ENCODE assay signal across 14 cellular contexts in the genomic region with DNA sequence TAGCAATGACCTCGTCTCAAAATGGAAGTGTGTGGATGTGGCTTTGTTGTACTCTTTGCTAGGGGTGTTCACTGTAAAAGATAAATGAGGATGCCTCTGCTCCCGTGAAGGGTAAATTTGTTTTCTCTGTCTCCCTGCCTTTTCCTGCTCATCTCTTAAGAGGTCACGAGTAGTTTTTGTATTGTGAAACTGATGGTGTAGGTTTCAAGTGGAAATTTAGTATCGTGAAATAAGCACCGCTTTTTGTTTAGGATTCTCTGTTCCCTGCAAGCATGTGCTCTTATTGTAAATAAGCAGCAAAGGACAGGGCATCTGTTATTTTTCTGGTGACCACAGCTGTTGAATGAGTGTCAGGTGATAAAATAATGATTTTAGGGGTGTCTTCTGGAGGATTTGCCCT.
DNase-seq lines count a peak whose midpoint lies in the region; FAIRE-seq and TF ChIP-seq lines count a peak whose summit lies in the region.
"Had no signal": no experiment of that assay in that cellular context is flagged by ENCODE, and none has a peak within 500 bp of the region (broad histone marks: within the 10 kb centered on the region; RNA-seq: fewer than 3 reads in every experiment).

No MANE protein-coding gene starts in this region.

- WGBS in thyroid gland, 2 donors: 67 to 73% methylated on average over 5 of the region's 5 CpGs

- no peak overlapping the region for H3K9ac ChIP-seq in fibroblast of lung (ENCODE audit: insufficient read depth, low read length)

- H3K79me2 ChIP-seq in fibroblast of lung (ENCODE audit: control insufficient read depth, insufficient read depth, low read length): no peaks in the 10 kb centered on the region

- no peaks in the 10 kb centered on the region for H3K9me3 ChIP-seq in fibroblast of lung (ENCODE audit: control insufficient read depth, insufficient read depth, low read depth, low read length)
- H3K9me3 ChIP-seq in thyroid gland: no peaks in the 10 kb centered on the region
- H3K9me3 ChIP-seq: heart left ventricle had no signal

- peak overlapping the region; percentile 68 for H3K4me2 ChIP-seq in fibroblast of lung (ENCODE audit: extremely low read depth, insufficient read depth, low read length)

- H2AFZ ChIP-seq in fibroblast of lung (ENCODE audit: low read length): peak overlapping the region; percentile 51

- intact Hi-C loops in thyroid gland (cut with DNase I): no loop called here

- H3K36me3 ChIP-seq in fibroblast of lung (ENCODE audit: control insufficient read depth, insufficient read depth, low read length) (no peaks in the 10 kb centered on the region), thyroid gland (no peaks in the 10 kb centered on the region)
- H3K36me3 ChIP-seq: heart left ventricle had no signal

- H3K27ac ChIP-seq in fibroblast of lung (ENCODE audit: insufficient read depth, low read length) (peak overlapping the region; percentile 32), thyroid gland (peak overlapping the region in 2 of 3 donors; percentile 39 to 47)

- H3K4me3 ChIP-seq in fibroblast of lung (replicated peaks in 1 of 4; ENCODE audit: control extremely low read depth in 1 of 4, insufficient read depth in 1 of 4, low read depth in 3 of 4, low read length in 4 of 4) (peak overlapping the region in 1 of 4 experiments; percentile 8), thyroid gland (replicated peaks in 1 of 3) (no peak overlapping the region)
- H3K4me3 ChIP-seq: heart left ventricle had no signal

- TF ChIP-seq POLR2A in thyroid gland (IDR thresholded peaks at IDR 0.05): no peak

- H4K20me1 ChIP-seq in fibroblast of lung (ENCODE audit: control insufficient read depth, extremely low read depth, insufficient read depth, low read length): no peaks in the 10 kb centered on the region

- DNase-seq in NCI-H1092 treated with DMSO at 0.1 percent for 48 hours (lab: John Stamatoyannopoulos, UW) (peak; percentile 57), NCI-H1092 (lab: John Stamatoyannopoulos, UW) (no peak), fibroblast of lung (ENCODE audit: low read depth in 2 of 2) (peak in 1 of 2 donors; percentile 41), thyroid gland (no peak), NCI-H1105 treated with DMSO at 0.1 percent for 48 hours (lab: John Stamatoyannopoulos, UW) (no peak), NCI-H524 (lab: John Stamatoyannopoulos, UW) (no peak)
- DNase-seq in activated CD4-positive, CD25-positive, alpha-beta regulatory T cell treated with anti-CD3 and anti-CD28 coated beads, Interleukin-2, amount 50 U/mL, for 72 hours: no peak
- DNase-seq: activated CD4-positive, alpha-beta T cell treated with anti-CD3 and anti-CD28 coated beads, Interleukin-2, amount 50 U/mL, for 4 hours; activated naive CD4-positive, alpha-beta T cell treated with anti-CD3 and anti-CD28 coated beads, Interleukin-2, amount 10 ng/mL, durations not matched to agents 7 days and 5 days; DND-41; heart left ventricle; Karpas-422; retina had no signal

- peak; percentile 29 for FAIRE-seq in TTC549 (lab: Jason Lieb, UNC)

- TF ChIP-seq CTCF in fibroblast of lung (conservative IDR thresholded peaks at IDR 0.05 in 1 of 2, IDR thresholded peaks at IDR 0.05 in 1 of 2; ENCODE audit: low read depth in 1 of 2, low read length in 2 of 2) (no peak), thyroid gland (IDR thresholded peaks at IDR 0.05) (no peak)

- H3K27me3 ChIP-seq in fibroblast of lung (ENCODE audit: control insufficient read depth, insufficient read depth, low read length) (no peaks in the 10 kb centered on the region), thyroid gland (no peaks in the 10 kb centered on the region)

- H3K4me1 ChIP-seq in fibroblast of lung (ENCODE audit: control insufficient read depth, extremely low read depth, insufficient read depth, low read length) (peaks cover 13% of the 10 kb centered on the region), thyroid gland (peaks cover 4 to 14% of the 10 kb centered on the region in 2 donors)
